ENCODE assay signal across 11 cellular contexts in genomic region chr3:65729553-65729952, GRCh38.
DNase-seq lines count a peak whose midpoint lies in the region; ATAC-seq and TF ChIP-seq lines count a peak whose summit lies in the region.
"Had no signal": no experiment of that assay in that cellular context is flagged by ENCODE, and none has a peak within 500 bp of the region (broad histone marks: within the 10 kb centered on the region; RNA-seq: fewer than 3 reads in every experiment).

No MANE protein-coding gene starts in this region.

- 51 to 72% (median 59%) methylated on average over 2 of the region's 2 CpGs for WGBS in spleen, 5 donors

- peak; percentile 6 for DNase-seq in HCEC 1CT
- peak; percentile 75 for DNase-seq in astrocyte of the hippocampus (ENCODE audit: low read depth, low spot score)
- DNase-seq in left colon, result no peak
- no peak for DNase-seq in spleen
- no peak for DNase-seq in NCI-H2081 (lab: John Stamatoyannopoulos, UW)
- no peak for DNase-seq in activated T-helper 1 cell treated with anti-CD3 and anti-CD28 coated beads, Interleukin-12 subunit alpha, Interleukin-12 subunit beta, Interleukin-2, Interleukin-4 antibody, amounts not matched to agents 30 ng/mL and 10 ng/mL and 1 ng/mL, durations not matched to agents 14 hours and 24 hours and 36 hours (ENCODE audit: low spot score)
- DNase-seq in MM.1S, result no peak
- DNase-seq: retina had no signal

- TF ChIP-seq POLR2A in spleen (IDR thresholded peaks at IDR 0.05), result no peak

- no peak overlapping the region for H3K9ac ChIP-seq in MM.1S (ENCODE audit: low read length)

- no peaks in the 10 kb centered on the region for H3K36me3 Mint-ChIP-seq in activated T-helper 1 cell treated with anti-CD3 and anti-CD28 coated beads, Interleukin-12 subunit alpha, Interleukin-12 subunit beta, Interleukin-2, Interleukin-4 antibody, amounts not matched to agents 30 ng/mL and 10 ng/mL and 1 ng/mL, durations not matched to agents 14 hours and 24 hours and 36 hours (ENCODE audit: low read depth)

- H4K20me1 ChIP-seq in MM.1S (ENCODE audit: insufficient read depth, low read length), result no peaks in the 10 kb centered on the region

- no peak overlapping the region for H3K4me3 ChIP-seq in spleen
- H3K4me3 ChIP-seq in MM.1S (ENCODE audit: low read length), result no peak overlapping the region
- H3K4me3 ChIP-seq: cardiac muscle cell had no signal

- no peak overlapping the region for H3K4me2 ChIP-seq in MM.1S (ENCODE audit: low read depth, low read length)

- no peaks in the 10 kb centered on the region for H3K9me3 Mint-ChIP-seq in activated T-helper 1 cell treated with anti-CD3 and anti-CD28 coated beads, Interleukin-12 subunit alpha, Interleukin-12 subunit beta, Interleukin-2, Interleukin-4 antibody, amounts not matched to agents 30 ng/mL and 10 ng/mL and 1 ng/mL, durations not matched to agents 14 hours and 24 hours and 36 hours
- H3K9me3 Mint-ChIP-seq: stimulated activated naive CD8-positive, alpha-beta T cell treated with anti-CD3 and anti-CD28 coated beads, Interleukin-15, Interleukin-2, amounts not matched to agents 100 ng/mL and 50 ng/mL, for 24 hours had no signal

- H3F3A ChIP-seq in MM.1S (ENCODE audit: insufficient read depth, low read length), result no peaks in the 10 kb centered on the region

- H3K36me3 ChIP-seq in spleen, result no peaks in the 10 kb centered on the region
- no peaks in the 10 kb centered on the region for H3K36me3 ChIP-seq in MM.1S (replicated peaks; ENCODE audit: insufficient read depth, low read length)
- H3K36me3 ChIP-seq: cardiac muscle cell had no signal

- H3K4me3 Mint-ChIP-seq in activated T-helper 1 cell treated with anti-CD3 and anti-CD28 coated beads, Interleukin-12 subunit alpha, Interleukin-12 subunit beta, Interleukin-2, Interleukin-4 antibody, amounts not matched to agents 30 ng/mL and 10 ng/mL and 1 ng/mL, durations not matched to agents 14 hours and 24 hours and 36 hours, result no peak overlapping the region
- H3K4me3 Mint-ChIP-seq: stimulated activated naive CD8-positive, alpha-beta T cell treated with anti-CD3 and anti-CD28 coated beads, Interleukin-15, Interleukin-2, amounts not matched to agents 100 ng/mL and 50 ng/mL, for 24 hours had no signal

- intact Hi-C loops in left colon (cut with DNase I, micrococcal nuclease), result no loop called here
- intact Hi-C loops in spleen (cut with DNase I; ENCODE audit: low total_unique reads), result no loop called here
- intact Hi-C loops in activated T-helper 1 cell treated with anti-CD3 and anti-CD28 coated beads, Interleukin-12 subunit alpha, Interleukin-12 subunit beta, Interleukin-2, Interleukin-4 antibody, amounts not matched to agents 30 ng/mL and 10 ng/mL and 1 ng/mL, durations not matched to agents 14 hours and 24 hours and 36 hours (cut with micrococcal nuclease), result no loop called here

- peaks cover 2% of the 10 kb centered on the region for H3K27me3 Mint-ChIP-seq in activated T-helper 1 cell treated with anti-CD3 and anti-CD28 coated beads, Interleukin-12 subunit alpha, Interleukin-12 subunit beta, Interleukin-2, Interleukin-4 antibody, amounts not matched to agents 30 ng/mL and 10 ng/mL and 1 ng/mL, durations not matched to agents 14 hours and 24 hours and 36 hours (ENCODE audit: insufficient read depth)

- H3K9me3 ChIP-seq in spleen (no peaks in the 10 kb centered on the region), MM.1S (replicated peaks; ENCODE audit: insufficient read depth, low read length) (no peaks in the 10 kb centered on the region)

- H3K27ac ChIP-seq in spleen, result peak overlapping the region in 6 of 8 donors; percentile 5 to 54 (median 44)
- no peak overlapping the region for H3K27ac ChIP-seq in MM.1S (ENCODE audit: low read length)
- H3K27ac ChIP-seq: cardiac muscle cell had no signal

- H3K27me3 ChIP-seq in spleen (replicated peaks in 1 of 7) (no peaks in the 10 kb centered on the region), MM.1S (replicated peaks; ENCODE audit: insufficient read depth, low read length) (no peaks in the 10 kb centered on the region)
- H3K27me3 ChIP-seq: cardiac muscle cell had no signal

- no peaks in the 10 kb centered on the region for H3K79me2 ChIP-seq in MM.1S (ENCODE audit: low read length)

- peak; percentile 79 for ATAC-seq in left colon
- no peak for ATAC-seq in GM21825 (IDR thresholded peaks at IDR 0.05; ENCODE audit: unreplicated experiment)

- no peaks in the 10 kb centered on the region for H3K4me1 Mint-ChIP-seq in activated T-helper 1 cell treated with anti-CD3 and anti-CD28 coated beads, Interleukin-12 subunit alpha, Interleukin-12 subunit beta, Interleukin-2, Interleukin-4 antibody, amounts not matched to agents 30 ng/mL and 10 ng/mL and 1 ng/mL, durations not matched to agents 14 hours and 24 hours and 36 hours (ENCODE audit: low read depth)

- TF ChIP-seq CTCF in spleen (IDR thresholded peaks at IDR 0.05 in 8 of 11, conservative IDR thresholded peaks at IDR 0.05 in 3 of 11), result no peak
- no peak for TF ChIP-seq CTCF in MM.1S (IDR thresholded peaks at IDR 0.05; ENCODE audit: low read length)

- no peak overlapping the region for H3K27ac Mint-ChIP-seq in activated T-helper 1 cell treated with anti-CD3 and anti-CD28 coated beads, Interleukin-12 subunit alpha, Interleukin-12 subunit beta, Interleukin-2, Interleukin-4 antibody, amounts not matched to agents 30 ng/mL and 10 ng/mL and 1 ng/mL, durations not matched to agents 14 hours and 24 hours and 36 hours
- H3K27ac Mint-ChIP-seq: stimulated activated naive CD8-positive, alpha-beta T cell treated with anti-CD3 and anti-CD28 coated beads, Interleukin-15, Interleukin-2, amounts not matched to agents 100 ng/mL and 50 ng/mL, for 24 hours had no signal

- no peaks in the 10 kb centered on the region for H3K9me2 ChIP-seq in MM.1S (replicated peaks; ENCODE audit: insufficient read depth, low read length)

- H2AFZ ChIP-seq in MM.1S (ENCODE audit: low read length), result no peak overlapping the region

- H3K4me1 ChIP-seq in spleen, result peaks cover 0 to 28% (median 22%) of the 10 kb centered on the region in 6 donors
- no peaks in the 10 kb centered on the region for H3K4me1 ChIP-seq in MM.1S (ENCODE audit: low read length)

Comparison
In these comparisons a context has a peak if more than half of its experiments do, and no peak if none do; other contexts are left out.
1. DNase-seq: peak in HCEC 1CT (single experiment) and astrocyte of the hippocampus (single experiment); none in left colon (0 of 2), spleen (single experiment), NCI-H2081 (0 of 2), activated T-helper 1 cell treated with anti-CD3 and anti-CD28 coated beads, Interleukin-12 subunit alpha, Interleukin-12 subunit beta, Interleukin-2, Interleukin-4 antibody, amounts not matched to agents 30 ng/mL and 10 ng/mL and 1 ng/mL, durations not matched to agents 14 hours and 24 hours and 36 hours (single experiment) and MM.1S (single experiment).